ENCODE assay signal across 10 cellular contexts in genomic region chr4:145719752-145720624, GRCh38. TPM values are rescaled to one million over a fixed set of nuclear protein-coding genes. Genes with fewer than 3 reads are reported as not detected.
DNase-seq lines count a peak whose midpoint lies in the region; ATAC-seq and TF ChIP-seq lines count a peak whose summit lies in the region.
"Had no signal": no experiment of that assay in that cellular context is flagged by ENCODE, and none has a peak within 500 bp of the region (broad histone marks: within the 10 kb centered on the region; RNA-seq: fewer than 3 reads in every experiment).

No MANE protein-coding gene starts in this region.

- H3K4me3 Mint-ChIP-seq in activated CD4-positive, alpha-beta T cell treated with anti-CD3 and anti-CD28 coated beads, Interleukin-2, amount 10 ng/mL, durations not matched to agents 24 days and 14 days, result peak overlapping the region; percentile 42
- H3K4me3 Mint-ChIP-seq in type B pancreatic cell, result no peak overlapping the region

- peaks cover 14% of the 10 kb centered on the region for H3K9me3 Mint-ChIP-seq in activated CD4-positive, alpha-beta T cell treated with anti-CD3 and anti-CD28 coated beads, Interleukin-2, amount 10 ng/mL, durations not matched to agents 24 days and 14 days
- no peaks in the 10 kb centered on the region for H3K9me3 Mint-ChIP-seq in type B pancreatic cell

- no peaks in the 10 kb centered on the region for H3K27me3 Mint-ChIP-seq in activated CD4-positive, alpha-beta T cell treated with anti-CD3 and anti-CD28 coated beads, Interleukin-2, amount 10 ng/mL, durations not matched to agents 24 days and 14 days
- no peaks in the 10 kb centered on the region for H3K27me3 Mint-ChIP-seq in type B pancreatic cell

- intact Hi-C loops in activated CD4-positive, alpha-beta T cell treated with anti-CD3 and anti-CD28 coated beads, Interleukin-2, amount 10 ng/mL, durations not matched to agents 24 days and 14 days (cut with micrococcal nuclease), result no loop called here

- DNase-seq in activated CD4-positive, alpha-beta T cell treated with anti-CD3 and anti-CD28 coated beads, Interleukin-2, amount 10 ng/mL, durations not matched to agents 24 days and 14 days, result peak; percentile 75
- peak; percentile 63 for DNase-seq in stimulated activated CD4-positive, alpha-beta T cell treated with anti-CD3 and anti-CD28 coated beads, Interleukin-15, amount 100 ng/mL, for 24 hours
- no peak for DNase-seq in cortex of kidney (lab: John Stamatoyannopoulos, UW)
- DNase-seq in NCI-H1436 (lab: John Stamatoyannopoulos, UW), result no peak
- no peak for DNase-seq in type B pancreatic cell (ENCODE audit: extremely low spot score, unreplicated experiment)
- no peak for DNase-seq in kidney glomerular epithelial cell (lab: John Stamatoyannopoulos, UW)

- H3K36me3 Mint-ChIP-seq in activated CD4-positive, alpha-beta T cell treated with anti-CD3 and anti-CD28 coated beads, Interleukin-2, amount 10 ng/mL, durations not matched to agents 24 days and 14 days (ENCODE audit: low read depth), result no peaks in the 10 kb centered on the region
- H3K36me3 Mint-ChIP-seq in type B pancreatic cell, result no peaks in the 10 kb centered on the region

- H3K27ac Mint-ChIP-seq in activated CD4-positive, alpha-beta T cell treated with anti-CD3 and anti-CD28 coated beads, Interleukin-2, amount 10 ng/mL, durations not matched to agents 24 days and 14 days, result peak overlapping the region; percentile 54
- no peak overlapping the region for H3K27ac Mint-ChIP-seq in type B pancreatic cell

- peaks cover 16% of the 10 kb centered on the region for H3K4me1 Mint-ChIP-seq in activated CD4-positive, alpha-beta T cell treated with anti-CD3 and anti-CD28 coated beads, Interleukin-2, amount 10 ng/mL, durations not matched to agents 24 days and 14 days
- H3K4me1 Mint-ChIP-seq in type B pancreatic cell (ENCODE audit: unreplicated experiment), result peaks cover 27% of the 10 kb centered on the region

- ATAC-seq in GM18907 (IDR thresholded peaks at IDR 0.05; ENCODE audit: unreplicated experiment), result peak; percentile 80
- peak; percentile 79 for ATAC-seq in HG02763 (IDR thresholded peaks at IDR 0.05; ENCODE audit: unreplicated experiment)
- ATAC-seq: Panc1 had no signal

- TF ChIP-seq CTCF in type B pancreatic cell (conservative IDR thresholded peaks at IDR 0.05), result no peak

RNA-seq across cellular contexts. Expression of gene C4orf51, which starts 40.0 kb away (rescaled TPM):
- total RNA-seq in activated CD4-positive, alpha-beta T cell treated with anti-CD3 and anti-CD28 coated beads, Interleukin-2, amount 10 ng/mL, durations not matched to agents 24 days and 14 days, result not detected in 2 replicates
- total RNA-seq in type B pancreatic cell (ENCODE audit: low replicate concordance), result not detected in 2 replicates
- total RNA-seq: astrocyte had no signal

Comparison
In these comparisons a context has a peak if more than half of its experiments do, and no peak if none do; other contexts are left out.
1. DNase-seq: peak in activated CD4-positive, alpha-beta T cell treated with anti-CD3 and anti-CD28 coated beads, Interleukin-2, amount 10 ng/mL, durations not matched to agents 24 days and 14 days (single experiment) and stimulated activated CD4-positive, alpha-beta T cell treated with anti-CD3 and anti-CD28 coated beads, Interleukin-15, amount 100 ng/mL, for 24 hours (single experiment); none in cortex of kidney (single experiment), NCI-H1436 (single experiment), type B pancreatic cell (single experiment) and kidney glomerular epithelial cell (single experiment).